Comparison of ENCODE assay signal across 1 cellular context in genomic region chr2:218368150-218368528, GRCh38.
A peak's percentile ranks its signal among the peaks of the same experiment; 100 is the strongest.
TF ChIP-seq lines count a peak whose summit lies in the region.

No MANE protein-coding gene starts in this region.

TF ChIP-seq in K562, 482 proteins besides CTCF, POLR2A, EP300 and RAD21 (continued from another document and continues in another):
- TF ChIP-seq BCLAF1 (IDR thresholded peaks at IDR 0.05; ENCODE audit: borderline replicate concordance in 1 of 2, control insufficient read depth in 1 of 2, low read depth in 2 of 2, low read length in 1 of 2), result no peak
- peak; percentile 93 for TF ChIP-seq SMARCA5 (IDR thresholded peaks at IDR 0.05)
- TF ChIP-seq ZNF280A (IDR thresholded peaks at IDR 0.05; ENCODE audit: low read depth, partially characterized antibody), result no peak
- no peak for TF ChIP-seq ELF2 (CRISPR knock-in tag; IDR thresholded peaks at IDR 0.05)
- TF ChIP-seq SIN3A (IDR thresholded peaks at IDR 0.05; ENCODE audit: borderline replicate concordance in 2 of 2, control insufficient read depth in 1 of 2, low read depth in 2 of 2, low read length in 2 of 2), result no peak
- TF ChIP-seq CBX2 (IDR thresholded peaks at IDR 0.05; ENCODE audit: insufficient read depth, low read length, poor library complexity, severe bottlenecking), result no peak
- TF ChIP-seq, protein P1, sequence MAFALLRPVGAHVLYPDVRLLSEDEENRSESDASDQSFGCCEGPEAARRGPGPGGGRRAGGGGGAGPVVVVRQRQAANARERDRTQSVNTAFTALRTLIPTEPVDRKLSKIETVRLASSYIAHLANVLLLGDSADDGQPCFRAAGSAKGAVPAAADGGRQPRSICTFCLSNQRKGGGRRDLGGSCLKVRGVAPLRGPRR (CRISPR knock-in tag; IDR thresholded peaks at IDR 0.05), result no peak
- no peak for TF ChIP-seq MTA1 (IDR thresholded peaks at IDR 0.05; ENCODE audit: borderline replicate concordance)
- peak; percentile 92 for TF ChIP-seq ADNP (tag; IDR thresholded peaks at IDR 0.05)
- 0 out of 2 replicates have a peak, but pooled peaks have one; percentile 3 for TF ChIP-seq ZNF316 (IDR thresholded peaks at IDR 0.05)
- TF ChIP-seq JUN (IDR thresholded peaks at IDR 0.05; ENCODE audit: borderline replicate concordance, low read depth, low read length), result no peak
- TF ChIP-seq JUN (CRISPR knock-in tag; IDR thresholded peaks at IDR 0.05; ENCODE audit: borderline replicate concordance), result no peak
- no peak for TF ChIP-seq SIRT6 (IDR thresholded peaks at IDR 0.05; ENCODE audit: low read depth, low read length)
- no peak for TF ChIP-seq HMG20A (CRISPR knock-in tag; conservative IDR thresholded peaks at IDR 0.05)
- TF ChIP-seq SNRNP70 (optimal IDR thresholded peaks at IDR 0.05; ENCODE audit: low read depth, low read length), result no peak
- no peak for TF ChIP-seq CREB1 (IDR thresholded peaks at IDR 0.05)
- no peak for TF ChIP-seq CREB1 (CRISPR knock-in tag; IDR thresholded peaks at IDR 0.05)
- TF ChIP-seq TCF7L2 (IDR thresholded peaks at IDR 0.05; ENCODE audit: low read depth, low read length), result no peak
- no peak for TF ChIP-seq UBTF (IDR thresholded peaks at IDR 0.05; ENCODE audit: borderline replicate concordance in 1 of 2, low read depth in 2 of 2, low read length in 2 of 2)
- no peak for TF ChIP-seq NBN (IDR thresholded peaks at IDR 0.05; ENCODE audit: low read depth)
- TF ChIP-seq MXI1 (IDR thresholded peaks at IDR 0.05; ENCODE audit: low read depth, low read length), result no peak
- no peak for TF ChIP-seq TRIM24 (IDR thresholded peaks at IDR 0.05)
- TF ChIP-seq, protein P2, sequence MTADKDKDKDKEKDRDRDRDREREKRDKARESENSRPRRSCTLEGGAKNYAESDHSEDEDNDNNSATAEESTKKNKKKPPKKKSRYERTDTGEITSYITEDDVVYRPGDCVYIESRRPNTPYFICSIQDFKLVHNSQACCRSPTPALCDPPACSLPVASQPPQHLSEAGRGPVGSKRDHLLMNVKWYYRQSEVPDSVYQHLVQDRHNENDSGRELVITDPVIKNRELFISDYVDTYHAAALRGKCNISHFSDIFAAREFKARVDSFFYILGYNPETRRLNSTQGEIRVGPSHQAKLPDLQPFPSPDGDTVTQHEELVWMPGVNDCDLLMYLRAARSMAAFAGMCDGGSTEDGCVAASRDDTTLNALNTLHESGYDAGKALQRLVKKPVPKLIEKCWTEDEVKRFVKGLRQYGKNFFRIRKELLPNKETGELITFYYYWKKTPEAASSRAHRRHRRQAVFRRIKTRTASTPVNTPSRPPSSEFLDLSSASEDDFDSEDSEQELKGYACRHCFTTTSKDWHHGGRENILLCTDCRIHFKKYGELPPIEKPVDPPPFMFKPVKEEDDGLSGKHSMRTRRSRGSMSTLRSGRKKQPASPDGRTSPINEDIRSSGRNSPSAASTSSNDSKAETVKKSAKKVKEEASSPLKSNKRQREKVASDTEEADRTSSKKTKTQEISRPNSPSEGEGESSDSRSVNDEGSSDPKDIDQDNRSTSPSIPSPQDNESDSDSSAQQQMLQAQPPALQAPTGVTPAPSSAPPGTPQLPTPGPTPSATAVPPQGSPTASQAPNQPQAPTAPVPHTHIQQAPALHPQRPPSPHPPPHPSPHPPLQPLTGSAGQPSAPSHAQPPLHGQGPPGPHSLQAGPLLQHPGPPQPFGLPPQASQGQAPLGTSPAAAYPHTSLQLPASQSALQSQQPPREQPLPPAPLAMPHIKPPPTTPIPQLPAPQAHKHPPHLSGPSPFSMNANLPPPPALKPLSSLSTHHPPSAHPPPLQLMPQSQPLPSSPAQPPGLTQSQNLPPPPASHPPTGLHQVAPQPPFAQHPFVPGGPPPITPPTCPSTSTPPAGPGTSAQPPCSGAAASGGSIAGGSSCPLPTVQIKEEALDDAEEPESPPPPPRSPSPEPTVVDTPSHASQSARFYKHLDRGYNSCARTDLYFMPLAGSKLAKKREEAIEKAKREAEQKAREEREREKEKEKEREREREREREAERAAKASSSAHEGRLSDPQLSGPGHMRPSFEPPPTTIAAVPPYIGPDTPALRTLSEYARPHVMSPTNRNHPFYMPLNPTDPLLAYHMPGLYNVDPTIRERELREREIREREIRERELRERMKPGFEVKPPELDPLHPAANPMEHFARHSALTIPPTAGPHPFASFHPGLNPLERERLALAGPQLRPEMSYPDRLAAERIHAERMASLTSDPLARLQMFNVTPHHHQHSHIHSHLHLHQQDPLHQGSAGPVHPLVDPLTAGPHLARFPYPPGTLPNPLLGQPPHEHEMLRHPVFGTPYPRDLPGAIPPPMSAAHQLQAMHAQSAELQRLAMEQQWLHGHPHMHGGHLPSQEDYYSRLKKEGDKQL (CRISPR knock-in tag; IDR thresholded peaks at IDR 0.05; ENCODE audit: borderline replicate concordance), result no peak
- no peak for TF ChIP-seq ZNF217 (CRISPR knock-in tag; IDR thresholded peaks at IDR 0.05)
- no peak for TF ChIP-seq KLF16 (IDR thresholded peaks at IDR 0.05)
- TF ChIP-seq, protein P3, sequence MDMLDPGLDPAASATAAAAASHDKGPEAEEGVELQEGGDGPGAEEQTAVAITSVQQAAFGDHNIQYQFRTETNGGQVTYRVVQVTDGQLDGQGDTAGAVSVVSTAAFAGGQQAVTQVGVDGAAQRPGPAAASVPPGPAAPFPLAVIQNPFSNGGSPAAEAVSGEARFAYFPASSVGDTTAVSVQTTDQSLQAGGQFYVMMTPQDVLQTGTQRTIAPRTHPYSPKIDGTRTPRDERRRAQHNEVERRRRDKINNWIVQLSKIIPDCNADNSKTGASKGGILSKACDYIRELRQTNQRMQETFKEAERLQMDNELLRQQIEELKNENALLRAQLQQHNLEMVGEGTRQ (CRISPR knock-in tag; IDR thresholded peaks at IDR 0.05), result no peak
- no peak for TF ChIP-seq HINFP (tag; conservative IDR thresholded peaks at IDR 0.05; ENCODE audit: low read depth)
- no peak for TF ChIP-seq KLF6 (CRISPR knock-in tag; IDR thresholded peaks at IDR 0.05; ENCODE audit: borderline replicate concordance)
- TF ChIP-seq KAT8 (IDR thresholded peaks at IDR 0.05; ENCODE audit: low read depth), result no peak
- TF ChIP-seq PHF8 (IDR thresholded peaks at IDR 0.05; ENCODE audit: borderline replicate concordance, low read length), result no peak
- TF ChIP-seq MBD2 (IDR thresholded peaks at IDR 0.05; ENCODE audit: borderline replicate concordance, low read depth), result no peak
- no peak for TF ChIP-seq CTBP1 (IDR thresholded peaks at IDR 0.05; ENCODE audit: borderline replicate concordance)
- TF ChIP-seq ZNF354B (CRISPR knock-in tag; IDR thresholded peaks at IDR 0.05), result no peak
- TF ChIP-seq, protein P4, sequence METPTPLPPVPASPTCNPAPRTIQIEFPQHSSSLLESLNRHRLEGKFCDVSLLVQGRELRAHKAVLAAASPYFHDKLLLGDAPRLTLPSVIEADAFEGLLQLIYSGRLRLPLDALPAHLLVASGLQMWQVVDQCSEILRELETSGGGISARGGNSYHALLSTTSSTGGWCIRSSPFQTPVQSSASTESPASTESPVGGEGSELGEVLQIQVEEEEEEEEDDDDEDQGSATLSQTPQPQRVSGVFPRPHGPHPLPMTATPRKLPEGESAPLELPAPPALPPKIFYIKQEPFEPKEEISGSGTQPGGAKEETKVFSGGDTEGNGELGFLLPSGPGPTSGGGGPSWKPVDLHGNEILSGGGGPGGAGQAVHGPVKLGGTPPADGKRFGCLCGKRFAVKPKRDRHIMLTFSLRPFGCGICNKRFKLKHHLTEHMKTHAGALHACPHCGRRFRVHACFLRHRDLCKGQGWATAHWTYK (CRISPR knock-in tag; IDR thresholded peaks at IDR 0.05), result peak; percentile 71; the same call in 1 of the 2 replicates
- no peak for TF ChIP-seq RUNX1 (IDR thresholded peaks at IDR 0.05; ENCODE audit: low read depth)
- TF ChIP-seq ZNF41 (CRISPR knock-in tag; conservative IDR thresholded peaks at IDR 0.05), result no peak
- no peak for TF ChIP-seq ZNF592 (IDR thresholded peaks at IDR 0.05)
- no peak for TF ChIP-seq STAT5A (IDR thresholded peaks at IDR 0.05; ENCODE audit: borderline replicate concordance, low read length)
- TF ChIP-seq, protein P5, sequence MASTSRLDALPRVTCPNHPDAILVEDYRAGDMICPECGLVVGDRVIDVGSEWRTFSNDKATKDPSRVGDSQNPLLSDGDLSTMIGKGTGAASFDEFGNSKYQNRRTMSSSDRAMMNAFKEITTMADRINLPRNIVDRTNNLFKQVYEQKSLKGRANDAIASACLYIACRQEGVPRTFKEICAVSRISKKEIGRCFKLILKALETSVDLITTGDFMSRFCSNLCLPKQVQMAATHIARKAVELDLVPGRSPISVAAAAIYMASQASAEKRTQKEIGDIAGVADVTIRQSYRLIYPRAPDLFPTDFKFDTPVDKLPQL (IDR thresholded peaks at IDR 0.05; ENCODE audit: extremely low read depth, insufficient read length), result no peak
- TF ChIP-seq ZNF165 (CRISPR knock-in tag; IDR thresholded peaks at IDR 0.05; ENCODE audit: borderline replicate concordance), result no peak
- no peak for TF ChIP-seq SNIP1 (IDR thresholded peaks at IDR 0.05; ENCODE audit: low read depth)
